ENCODE assay signal across 15 cellular contexts in the genomic region with DNA sequence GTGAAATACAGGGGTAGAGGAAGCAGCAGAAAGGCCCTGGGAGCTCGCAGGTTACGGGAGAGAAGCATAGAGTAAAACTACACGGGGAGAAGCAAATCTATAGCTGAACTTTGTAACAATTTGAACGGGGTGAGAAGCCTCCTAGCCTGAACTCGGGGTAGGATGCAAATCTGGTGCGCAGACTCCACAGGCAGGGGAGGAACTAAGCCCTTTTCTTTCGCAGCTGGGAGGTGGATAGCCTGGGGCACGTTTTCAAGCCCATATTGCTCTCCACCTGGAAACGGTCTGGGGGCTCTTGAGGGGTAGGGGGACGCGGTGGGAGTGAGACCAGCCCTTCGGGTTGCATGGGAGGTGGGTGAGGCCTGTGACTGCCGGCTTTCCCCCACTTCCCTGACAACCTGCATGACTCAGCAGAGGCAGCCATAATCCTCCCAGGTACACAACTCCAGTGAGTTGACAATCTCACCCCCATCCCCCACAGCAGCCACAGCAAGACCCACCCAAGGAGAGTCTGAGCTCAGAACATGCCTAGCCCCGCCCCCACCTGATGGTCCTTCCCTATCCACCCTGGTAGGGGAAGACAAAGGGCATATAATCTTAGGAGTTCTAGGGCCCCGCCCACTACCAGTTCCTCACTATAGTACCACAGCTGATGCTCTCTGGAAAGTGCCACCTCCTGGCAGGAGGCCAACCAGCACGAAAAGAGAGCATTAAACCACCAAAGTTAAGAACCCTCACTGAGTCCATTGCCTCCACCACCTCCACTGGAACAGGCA. TPM values are rescaled to one million over a fixed set of nuclear protein-coding genes. Genes with fewer than 3 reads are reported as not detected.
DNase-seq lines count a peak whose midpoint lies in the region; ATAC-seq and TF ChIP-seq lines count a peak whose summit lies in the region.
"Had no signal": no experiment of that assay in that cellular context is flagged by ENCODE, and none has a peak within 500 bp of the region (broad histone marks: within the 10 kb centered on the region; RNA-seq: fewer than 3 reads in every experiment).

No MANE protein-coding gene starts in this region.

- H3K4me3 ChIP-seq in Karpas-422 (ENCODE audit: low read length) = no peak overlapping the region
- no peak overlapping the region for H3K4me3 ChIP-seq in neural progenitor cell
- H3K4me3 ChIP-seq: uterus had no signal

- H3K36me3 ChIP-seq in Karpas-422 (ENCODE audit: insufficient read depth, low read length) (no peaks in the 10 kb centered on the region), neural progenitor cell (no peaks in the 10 kb centered on the region)
- H3K36me3 ChIP-seq: uterus had no signal

- no peaks in the 10 kb centered on the region for H3K79me2 ChIP-seq in Karpas-422 (ENCODE audit: low read length)
- no peaks in the 10 kb centered on the region for H3K79me2 ChIP-seq in neural progenitor cell (ENCODE audit: low read depth)

- peak overlapping the region; percentile 19 for H3K4me3 Mint-ChIP-seq in neural progenitor cell
- H3K4me3 Mint-ChIP-seq: IgD-negative memory B cell had no signal

- no peak overlapping the region for H3K27ac Mint-ChIP-seq in neural progenitor cell
- H3K27ac Mint-ChIP-seq: IgD-negative memory B cell had no signal

- no peak overlapping the region for H3K4me2 ChIP-seq in Karpas-422 (ENCODE audit: low read depth, low read length, poor library complexity, severe bottlenecking)
- no peak overlapping the region for H3K4me2 ChIP-seq in neural progenitor cell

- TF ChIP-seq CTCF in neural progenitor cell (IDR thresholded peaks at IDR 0.05) = no peak

- H3K9me3 ChIP-seq in Karpas-422 (ENCODE audit: low read length) (no peaks in the 10 kb centered on the region), neural progenitor cell (ENCODE audit: low read depth) (no peaks in the 10 kb centered on the region)
- H3K9me3 ChIP-seq: uterus had no signal

- H3K27ac ChIP-seq in Karpas-422 (ENCODE audit: low read length) = no peak overlapping the region
- H3K27ac ChIP-seq in neural progenitor cell = no peak overlapping the region
- H3K27ac ChIP-seq: uterus had no signal

- H3K4me1 Mint-ChIP-seq in neural progenitor cell = peaks cover 19% of the 10 kb centered on the region
- H3K4me1 Mint-ChIP-seq: IgD-negative memory B cell had no signal

- H3K9me3 Mint-ChIP-seq in neural progenitor cell = peaks cover 4% of the 10 kb centered on the region

- ATAC-seq in Right ventricle myocardium superior (ENCODE audit: poor library complexity) (no peak), GM21576 (IDR thresholded peaks at IDR 0.05; ENCODE audit: unreplicated experiment) (no peak)

- no peaks in the 10 kb centered on the region for H3F3A ChIP-seq in neural progenitor cell (ENCODE audit: low read depth)

- DNase-seq in NCI-H524 (lab: John Stamatoyannopoulos, UW) (peak; percentile 0 to 1), NCI-H524 treated with DMSO at 0.1 percent for 48 hours (lab: John Stamatoyannopoulos, UW) (no peak), Karpas-422 (peak; percentile 45), ecto neural progenitor cell (ENCODE audit: low spot score) (peak; percentile 58), neural progenitor cell (ENCODE audit: low spot score) (peak; percentile 35), HK-2 (ENCODE audit: unreplicated experiment) (no peak), Right ventricle myocardium superior (no peak)
- DNase-seq: amygdala; foreskin fibroblast; NCI-H2171 treated with DMSO at 0.1 percent for 48 hours; stimulated activated CD4-positive, alpha-beta T cell treated with anti-CD3 and anti-CD28 coated beads, Interleukin-12 subunit alpha, Interleukin-12 subunit beta, amount 100 ng/mL, for 4 hours; uterus had no signal

- peaks cover 12% of the 10 kb centered on the region for H3K27me3 Mint-ChIP-seq in neural progenitor cell (ENCODE audit: insufficient read depth, low read depth)

- H2AFZ ChIP-seq in Karpas-422 (ENCODE audit: low read length) = no peak overlapping the region
- H2AFZ ChIP-seq in neural progenitor cell (replicated peaks) = peak overlapping the region; percentile 84

- no peaks in the 10 kb centered on the region for H3K4me1 ChIP-seq in Karpas-422 (ENCODE audit: low read length)
- H3K4me1 ChIP-seq in neural progenitor cell = no peaks in the 10 kb centered on the region
- H3K4me1 ChIP-seq: uterus had no signal

- H4K20me1 ChIP-seq in Karpas-422 (ENCODE audit: insufficient read depth, low read depth, low read length) (no peaks in the 10 kb centered on the region), neural progenitor cell (ENCODE audit: low read depth) (no peaks in the 10 kb centered on the region)

- no peaks in the 10 kb centered on the region for H3K9me2 ChIP-seq in Karpas-422 (replicated peaks; ENCODE audit: insufficient read depth, low read length)

- H3K27me3 ChIP-seq in Karpas-422 (ENCODE audit: low read length) (no peaks in the 10 kb centered on the region), neural progenitor cell (no peaks in the 10 kb centered on the region)
- H3K27me3 ChIP-seq: uterus had no signal

- H3K9ac ChIP-seq in Karpas-422 (ENCODE audit: low read length) = no peak overlapping the region
- no peak overlapping the region for H3K9ac ChIP-seq in neural progenitor cell

- intact Hi-C loops in Right ventricle myocardium superior (cut with DNase I) = no loop called here

- H3K36me3 Mint-ChIP-seq in neural progenitor cell = no peaks in the 10 kb centered on the region
- H3K36me3 Mint-ChIP-seq: IgD-negative memory B cell had no signal

RNA-seq across cellular contexts. Expression of gene SOWAHB, which starts 29.9 kb away (rescaled TPM):
- total RNA-seq in Karpas-422 (2014; rRNA removed; shearing (Covaris generic); ENCODE audit: low replicate concordance) = not detected in 2 replicates
- total RNA-seq in neural progenitor cell (ENCODE audit: low replicate concordance) (0.06 and 0.11 TPM in 2 replicates), Right ventricle myocardium superior (not detected)
- total RNA-seq: Daoy had no signal

Comparison
In these comparisons a context has a peak if more than half of its experiments do, and no peak if none do; other contexts are left out.
1. DNase-seq: peak in NCI-H524 (2 of 2), Karpas-422 (single experiment), ecto neural progenitor cell (single experiment) and neural progenitor cell (single experiment); none in NCI-H524 treated with DMSO at 0.1 percent for 48 hours (single experiment), HK-2 (single experiment) and Right ventricle myocardium superior (single experiment).